Comparison of ENCODE assay signal across 21 cellular contexts in genomic region chr2:16522031-16522818, GRCh38.
DNase-seq lines count a peak whose midpoint lies in the region; ATAC-seq, FAIRE-seq and TF ChIP-seq lines count a peak whose summit lies in the region.
"Had no signal": no experiment of that assay in that cellular context is flagged by ENCODE, and none has a peak within 500 bp of the region (broad histone marks: within the 10 kb centered on the region; RNA-seq: fewer than 3 reads in every experiment).

No MANE protein-coding gene starts in this region.

- FAIRE-seq in bronchial epithelial cell (lab: Jason Lieb, UNC), result no peak
- FAIRE-seq: A549, G401.6, GM12891, GM19239, HTR-8/SVneo had no signal

- ATAC-seq in HG03521 (IDR thresholded peaks at IDR 0.05; ENCODE audit: unreplicated experiment), result no peak
- ATAC-seq: A549 had no signal

- H3K27ac ChIP-seq in SJCRH30, result peak overlapping the region; percentile 90
- H3K27ac ChIP-seq in adrenal gland, result no peak overlapping the region
- H3K27ac ChIP-seq: A549 had no signal

- intact Hi-C loops in adrenal gland (cut with DNase I), result no loop called here

- no peak for TF ChIP-seq POLR2A in adrenal gland (IDR thresholded peaks at IDR 0.05)

- H3K36me3 ChIP-seq in SJCRH30, result no peaks in the 10 kb centered on the region
- H3K36me3 ChIP-seq in bronchial epithelial cell (ENCODE audit: control insufficient read depth, insufficient read depth, low read length), result no peaks in the 10 kb centered on the region
- H3K36me3 ChIP-seq in adrenal gland (replicated peaks in 1 of 2), result no peaks in the 10 kb centered on the region

- H3K27me3 ChIP-seq in SJCRH30 (no peaks in the 10 kb centered on the region), bronchial epithelial cell (ENCODE audit: control insufficient read depth, insufficient read depth, low read length) (no peaks in the 10 kb centered on the region), adrenal gland (no peaks in the 10 kb centered on the region)

- peaks cover 23% of the 10 kb centered on the region for H3K4me1 ChIP-seq in SJCRH30
- H3K4me1 ChIP-seq in adrenal gland (replicated peaks in 1 of 2), result no peaks in the 10 kb centered on the region
- H3K4me1 ChIP-seq: A549 had no signal

- H3K9me3 Mint-ChIP-seq in progenitor cell of endocrine pancreas (ENCODE audit: low read depth), result peaks cover 4% of the 10 kb centered on the region

- no peaks in the 10 kb centered on the region for H3K36me3 Mint-ChIP-seq in progenitor cell of endocrine pancreas (ENCODE audit: insufficient read depth)

- H3K4me3 Mint-ChIP-seq in progenitor cell of endocrine pancreas (ENCODE audit: low read depth), result no peak overlapping the region

- 71 to 83% (median 77%) methylated on average over 13 of the region's 13 CpGs for WGBS in adrenal gland, 4 donors

- peaks cover 32% of the 10 kb centered on the region for H3K27me3 Mint-ChIP-seq in progenitor cell of endocrine pancreas

- H3K4me3 ChIP-seq in SJCRH30, result peak overlapping the region; percentile 39
- H3K4me3 ChIP-seq in bronchial epithelial cell (ENCODE audit: low read depth, low read length), result no peak overlapping the region
- no peak overlapping the region for H3K4me3 ChIP-seq in adrenal gland
- H3K4me3 ChIP-seq: A549 had no signal

- DNase-seq in SJCRH30, result peak; percentile 83 to 93
- peak; percentile 28 for DNase-seq in bronchial epithelial cell (ENCODE audit: low read depth)
- DNase-seq in left kidney (ENCODE audit: low read depth, low spot score), result peak; percentile 81
- DNase-seq in progenitor cell of endocrine pancreas (ENCODE audit: low spot score, unreplicated experiment), result no peak
- no peak for DNase-seq in DMS53 (lab: John Stamatoyannopoulos, UW)
- DNase-seq in HCEC 1CT, result no peak
- DNase-seq in adrenal gland, result no peak
- DNase-seq: DMS79; NCI-H1436 treated with DMSO at 0.1 percent for 48 hours; NCI-H2081 treated with DMSO at 0.1 percent for 48 hours; NCI-H345; NCI-H526 treated with DMSO at 0.1 percent for 48 hours; NK-92 treated with Interleukin-12 subunit alpha and Interleukin-12 subunit beta, amount 100 ng/mL, for 24 hours; OCI-M1; RPMI8226 had no signal

- H3K9me3 ChIP-seq in SJCRH30 (replicated peaks) (no peaks in the 10 kb centered on the region), adrenal gland (replicated peaks in 1 of 3) (no peaks in the 10 kb centered on the region)
- H3K9me3 ChIP-seq: A549 had no signal

- peak overlapping the region; percentile 39 for H3K27ac Mint-ChIP-seq in progenitor cell of endocrine pancreas

- no peak for TF ChIP-seq CTCF in bronchial epithelial cell (IDR thresholded peaks at IDR 0.05; ENCODE audit: insufficient read depth, low read length, severe bottlenecking)
- no peak for TF ChIP-seq CTCF in progenitor cell of endocrine pancreas (IDR thresholded peaks at IDR 0.05; ENCODE audit: unreplicated experiment)
- TF ChIP-seq CTCF in adrenal gland (IDR thresholded peaks at IDR 0.05), result no peak

- peaks cover 10% of the 10 kb centered on the region for H3K4me1 Mint-ChIP-seq in progenitor cell of endocrine pancreas (ENCODE audit: low read depth)

Comparison
In these comparisons a context has a peak if more than half of its experiments do, and no peak if none do; other contexts are left out.
1. DNase-seq: peak in SJCRH30 (2 of 2), bronchial epithelial cell (single experiment) and left kidney (single experiment); none in progenitor cell of endocrine pancreas (single experiment), DMS53 (single experiment), HCEC 1CT (single experiment) and adrenal gland (0 of 7).